ENCODE assay signal across 29 cellular contexts in genomic region chr7:158315881-158316280, GRCh38.
"Had no signal": no experiment of that assay in that cellular context is flagged by ENCODE, and none has a peak within 500 bp of the region (broad histone marks: within the 10 kb centered on the region; RNA-seq: fewer than 3 reads in every experiment).

No MANE protein-coding gene starts in this region.

- H3K27ac ChIP-seq: colonic mucosa, esophagus squamous epithelium, heart right ventricle, lower lobe of right lung, neutrophil, testis, tibial artery had no signal

- H3K4me3 ChIP-seq: colonic mucosa, esophagus squamous epithelium, heart right ventricle, lower lobe of right lung, smooth muscle cell, testis, tibial artery had no signal

- H3K27me3 ChIP-seq: colonic mucosa, testis had no signal

- H3K36me3 ChIP-seq: colonic mucosa, esophagus squamous epithelium, heart right ventricle, lower lobe of right lung, neutrophil, tibial artery had no signal

- H3K27ac Mint-ChIP-seq: dendritic cell treated with granulocyte-macrophage colony-stimulating factor and Interleukin-4, amounts not matched to agents 40 ng/mL and 50 ng/mL, for 4 days; immature natural killer cell; naive thymus-derived CD8-positive, alpha-beta T cell; nephron progenitor cell; stimulated activated effector memory CD8-positive, alpha-beta T cell treated with anti-CD3 and anti-CD28 coated beads, Interleukin-12 subunit alpha, Interleukin-12 subunit beta, amount 100 ng/mL, for 72 hours; type B pancreatic cell had no signal

- H3K4me1 Mint-ChIP-seq: central memory CD8-positive, alpha-beta T cell; stimulated activated effector memory CD8-positive, alpha-beta T cell treated with anti-CD3 and anti-CD28 coated beads, Interleukin-12 subunit alpha, Interleukin-12 subunit beta, amount 100 ng/mL, for 72 hours had no signal

- H3K9me3 ChIP-seq: colonic mucosa, esophagus squamous epithelium, lower lobe of right lung, testis had no signal

- H3K36me3 Mint-ChIP-seq: immature natural killer cell; naive thymus-derived CD8-positive, alpha-beta T cell; stimulated activated effector memory CD8-positive, alpha-beta T cell treated with anti-CD3 and anti-CD28 coated beads, Interleukin-12 subunit alpha, Interleukin-12 subunit beta, amount 100 ng/mL, for 72 hours had no signal

- H3K4me3 Mint-ChIP-seq: central memory CD8-positive, alpha-beta T cell; dendritic cell treated with granulocyte-macrophage colony-stimulating factor and Interleukin-4, amounts not matched to agents 40 ng/mL and 50 ng/mL, for 4 days; immature natural killer cell; naive thymus-derived CD8-positive, alpha-beta T cell; nephron progenitor cell; stimulated activated effector memory CD8-positive, alpha-beta T cell treated with anti-CD3 and anti-CD28 coated beads, Interleukin-12 subunit alpha, Interleukin-12 subunit beta, amount 100 ng/mL, for 72 hours; type B pancreatic cell had no signal

- ATAC-seq: heart right ventricle; left colon; left ventricle myocardium superior; lower lobe of right lung; naive thymus-derived CD8-positive, alpha-beta T cell; sciatic nerve; stimulated activated effector memory CD8-positive, alpha-beta T cell treated with anti-CD3 and anti-CD28 coated beads, Interleukin-12 subunit alpha, Interleukin-12 subunit beta, amount 100 ng/mL, for 72 hours; stimulated activated naive CD8-positive, alpha-beta T cell treated with anti-CD3 and anti-CD28 coated beads, Interleukin-15, Interleukin-2, amounts not matched to agents 100 U/mL and 50 U/mL, for 24 hours had no signal

- H3K4me1 ChIP-seq: colonic mucosa, esophagus squamous epithelium, lower lobe of right lung, testis, tibial artery had no signal

- DNase-seq: colonic mucosa; effector memory CD4-positive, alpha-beta T cell; erythroblast; esophagus squamous epithelium; foreskin melanocyte; glutamatergic neuron; heart right ventricle; hippocampal formation; immature natural killer cell; kidney glomerular epithelial cell; left colon; left ventricle myocardium superior; lower lobe of right lung; naive thymus-derived CD8-positive, alpha-beta T cell; nephron progenitor cell; stimulated activated CD4-positive, alpha-beta T cell treated with anti-CD3 and anti-CD28 coated beads, Interleukin-12 subunit alpha, Interleukin-12 subunit beta, amount 100 ng/mL, for 4 hours; stimulated activated CD4-positive, alpha-beta T cell treated with anti-CD3 and anti-CD28 coated beads, Interleukin-1b, Interleukin-23, amount 100 ng/mL, for 48 hours; stimulated activated CD4-positive, alpha-beta T cell treated with anti-CD3 and anti-CD28 coated beads, Interleukin-4, amount 100 ng/mL, for 24 hours; stimulated activated naive CD8-positive, alpha-beta T cell treated with anti-CD3 and anti-CD28 coated beads, Interleukin-15, Interleukin-2, amounts not matched to agents 100 U/mL and 50 U/mL, for 24 hours; substantia nigra; testis; tibial artery had no signal
